ENCODE assay signal across 27 cellular contexts in the genomic region with DNA sequence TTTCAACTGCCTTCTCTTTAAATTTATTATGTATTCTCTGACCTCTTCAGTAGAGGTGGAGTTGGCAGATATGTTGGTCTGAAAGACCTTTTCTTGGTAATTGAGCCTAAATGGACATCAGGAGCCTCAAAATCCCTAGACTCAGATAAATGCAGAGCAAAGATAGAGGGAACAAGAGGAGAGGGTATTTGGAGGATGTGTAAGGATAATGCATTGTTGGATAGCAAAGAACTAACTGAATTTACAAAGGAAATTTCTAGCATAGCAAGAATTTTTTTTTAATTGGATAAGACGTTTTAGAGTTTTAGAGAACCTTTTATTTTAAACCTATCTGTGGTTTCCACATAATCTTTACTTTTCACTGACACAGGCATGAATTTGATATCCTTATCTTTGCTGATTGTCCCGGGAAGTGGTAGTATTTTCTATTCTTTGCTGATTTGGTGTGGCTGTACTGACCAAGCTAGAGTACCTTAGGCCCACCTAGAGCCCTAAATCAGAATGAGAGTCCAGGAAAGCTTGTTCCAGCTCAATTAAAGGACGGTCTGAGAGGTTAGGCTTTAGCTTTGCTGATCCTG.
"Had no signal": no experiment of that assay in that cellular context is flagged by ENCODE, and none has a peak within 500 bp of the region (broad histone marks: within the 10 kb centered on the region; RNA-seq: fewer than 3 reads in every experiment).

No MANE protein-coding gene starts in this region.

- H3K36me3 ChIP-seq: adrenal gland, brain microvascular endothelial cell, ovary, uterus had no signal

- H3K27me3 ChIP-seq: adrenal gland, brain microvascular endothelial cell, esophagus muscularis mucosa, left lung, neutrophil, ovary, uterus had no signal

- DNase-seq: activated CD4-positive, alpha-beta T cell treated with anti-CD3 and anti-CD28 coated beads for 36 hours; activated CD4-positive, CD25-positive, alpha-beta regulatory T cell; activated CD8-positive, alpha-beta memory T cell treated with anti-CD3 and anti-CD28 coated beads, Interleukin-2, amount 10 ng/mL, durations not matched to agents 7 days and 5 days; activated CD8-positive, alpha-beta T cell treated with anti-CD3 and anti-CD28 coated beads, Interleukin-2, amount 10 ng/mL, durations not matched to agents 7 days and 5 days; activated effector memory CD4-positive, alpha-beta T cell treated with Interleukin-2 at 50 U/mL for 16 hours; activated naive CD4-positive, alpha-beta T cell treated with Interleukin-2 at 50 U/mL for 16 hours; activated T-cell treated with anti-CD3 and anti-CD28 coated beads, Interleukin-2, amount 50 U/mL, for 48 hours; adrenal gland; aorta; left lung; naive B cell; nephron progenitor cell; ovary; stimulated activated CD4-positive, alpha-beta T cell treated with anti-CD3 and anti-CD28 coated beads, Interleukin-12 subunit alpha, Interleukin-12 subunit beta, amount 100 ng/mL, for 4 hours; stimulated activated CD4-positive, alpha-beta T cell treated with anti-CD3 and anti-CD28 coated beads, Interleukin-4, amount 100 ng/mL, for 24 hours; stimulated activated naive CD8-positive, alpha-beta T cell treated with anti-CD3 and anti-CD28 coated beads, Interleukin-15, amount 100 ng/mL, for 72 hours; substantia nigra; T-helper 1 cell; uterus had no signal

- H3K4me3 ChIP-seq: adrenal gland, esophagus muscularis mucosa, left lung, lung, ovary, skin epidermis, uterus had no signal

- ATAC-seq: activated CD4-positive, alpha-beta T cell treated with anti-CD3 and anti-CD28 coated beads for 36 hours; activated CD8-positive, alpha-beta memory T cell treated with anti-CD3 and anti-CD28 coated beads, Interleukin-2, amount 10 ng/mL, durations not matched to agents 7 days and 5 days; activated CD8-positive, alpha-beta T cell treated with anti-CD3 and anti-CD28 coated beads, Interleukin-2, amount 10 ng/mL, durations not matched to agents 7 days and 5 days; left lung; stimulated activated memory B cell treated with anti-CD40 and anti-IgM and Interleukin-4, amounts not matched to agents 10 μg/mL and 1 μg/mL and 100 μg/mL, for 72 hours; stimulated activated naive CD8-positive, alpha-beta T cell treated with anti-CD3 and anti-CD28 coated beads, Interleukin-15, amount 100 ng/mL, for 72 hours had no signal

- H3K27ac ChIP-seq: adrenal gland, brain microvascular endothelial cell, esophagus muscularis mucosa, left lung, neutrophil, ovary, skin epidermis, uterus had no signal

- H3K9me3 ChIP-seq: adrenal gland, esophagus muscularis mucosa, left lung, neutrophil, ovary, uterus had no signal

- H3K4me1 ChIP-seq: adrenal gland, left lung, uterus had no signal

- FAIRE-seq: frontal cortex, islet of Langerhans had no signal
